Comparison of ENCODE assay signal across 18 cellular contexts in genomic region chr19:16091546-16092475, GRCh38. TPM values are rescaled to one million over a fixed set of nuclear protein-coding genes. Genes with fewer than 3 reads are reported as not detected.
A peak's percentile ranks its signal among the peaks of the same experiment; 100 is the strongest.
DNase-seq lines count a peak whose midpoint lies in the region; ATAC-seq and TF ChIP-seq lines count a peak whose summit lies in the region.
"Had no signal": no experiment of that assay in that cellular context is flagged by ENCODE, and none has a peak within 500 bp of the region (broad histone marks: within the 10 kb centered on the region; RNA-seq: fewer than 3 reads in every experiment).

No MANE protein-coding gene starts in this region.

- WGBS in hepatocyte (ENCODE audit: low lambda C conversion rate, missing lambda C conversion rate), result 93% methylated on average over 13 of the region's 13 CpGs

- ATAC-seq in thoracic aorta (ENCODE audit: insufficient number of reproducible peaks, low FRiP score, low read depth), result no peak
- ATAC-seq in GM18517 (IDR thresholded peaks at IDR 0.05; ENCODE audit: unreplicated experiment), result no peak
- ATAC-seq: left lobe of liver had no signal

- H3K9me2 ChIP-seq in hepatocyte (replicated peaks; ENCODE audit: insufficient read depth), result no peaks in the 10 kb centered on the region

- H3K36me3 ChIP-seq in hepatocyte (replicated peaks; ENCODE audit: insufficient read depth, low read depth) (peaks cover 8% of the 10 kb centered on the region), thoracic aorta (peaks cover 96% of the 10 kb centered on the region), HAP-1 (replicated peaks) (peaks cover 95% of the 10 kb centered on the region)

- no peak overlapping the region for H2AFZ ChIP-seq in hepatocyte
- H2AFZ ChIP-seq: parathyroid adenoma had no signal

- no peaks in the 10 kb centered on the region for H3K27me3 ChIP-seq in hepatocyte
- no peaks in the 10 kb centered on the region for H3K27me3 ChIP-seq in thoracic aorta (replicated peaks; ENCODE audit: insufficient read depth)
- H3K27me3 ChIP-seq in HAP-1 (ENCODE audit: low read depth), result no peaks in the 10 kb centered on the region

- intact Hi-C loops in activated CD4-positive, alpha-beta T cell treated with anti-CD3 and anti-CD28 coated beads, Interleukin-2, amount 10 ng/mL, durations not matched to agents 24 days and 14 days (cut with micrococcal nuclease), result no loop called here

- no peak overlapping the region for H3K4me2 ChIP-seq in hepatocyte

- no peak overlapping the region for H3K4me3 ChIP-seq in hepatocyte
- no peak overlapping the region for H3K4me3 ChIP-seq in thoracic aorta
- no peak overlapping the region for H3K4me3 ChIP-seq in HAP-1

- H3K9me3 ChIP-seq in hepatocyte (ENCODE audit: low read depth) (no peaks in the 10 kb centered on the region), thoracic aorta (no peaks in the 10 kb centered on the region), HAP-1 (no peaks in the 10 kb centered on the region)

- peaks cover 35% of the 10 kb centered on the region for H3K4me1 Mint-ChIP-seq in activated CD4-positive, alpha-beta T cell treated with anti-CD3 and anti-CD28 coated beads, Interleukin-2, amount 10 ng/mL, durations not matched to agents 24 days and 14 days

- H3K4me3 Mint-ChIP-seq in activated CD4-positive, alpha-beta T cell treated with anti-CD3 and anti-CD28 coated beads, Interleukin-2, amount 10 ng/mL, durations not matched to agents 24 days and 14 days, result no peak overlapping the region
- H3K4me3 Mint-ChIP-seq: endodermal cell had no signal

- in situ Hi-C loops in HAP-1 (cut with MboI; ENCODE audit: low sequenced_read_pairs), result no loop called here

- TF ChIP-seq CTCF in VCaP (conservative IDR thresholded peaks at IDR 0.05), result no peak
- no peak for TF ChIP-seq CTCF in hepatocyte (IDR thresholded peaks at IDR 0.05; ENCODE audit: poor library complexity)
- TF ChIP-seq CTCF in thoracic aorta (IDR thresholded peaks at IDR 0.05), result no peak

- no peaks in the 10 kb centered on the region for H3K9me3 Mint-ChIP-seq in activated CD4-positive, alpha-beta T cell treated with anti-CD3 and anti-CD28 coated beads, Interleukin-2, amount 10 ng/mL, durations not matched to agents 24 days and 14 days
- H3K9me3 Mint-ChIP-seq: endodermal cell had no signal

- peaks cover 38% of the 10 kb centered on the region for H3K79me2 ChIP-seq in hepatocyte
- H3K79me2 ChIP-seq: parathyroid adenoma had no signal

- DNase-seq in activated CD4-positive, alpha-beta T cell treated with anti-CD3 and anti-CD28 coated beads, Interleukin-2, amount 10 ng/mL, durations not matched to agents 24 days and 14 days, result no peak
- no peak for DNase-seq in activated CD4-positive, alpha-beta T cell treated with anti-CD3 and anti-CD28 coated beads, Interleukin-2, amount 50 U/mL, for 1 hour
- DNase-seq in hepatocyte (ENCODE audit: low spot score), result no peak
- no peak for DNase-seq in thoracic aorta (ENCODE audit: low spot score)
- DNase-seq in DMS153 treated with DMSO at 0.1 percent for 48 hours (lab: John Stamatoyannopoulos, UW; ENCODE audit: unreplicated experiment), result no peak
- DNase-seq in HAP-1 (ENCODE audit: low spot score in 2 of 2), result no peak
- DNase-seq: ACHN; activated CD4-positive, alpha-beta T cell treated with anti-CD3 and anti-CD28 coated beads for 48 hours; cerebellar nuclear complex; COR-L47; endodermal cell; foreskin fibroblast; NCI-H2227 treated with DMSO at 0.1 percent for 48 hours; small intestine had no signal

- H3K4me1 ChIP-seq in hepatocyte (ENCODE audit: insufficient read depth) (peaks cover 29% of the 10 kb centered on the region), thoracic aorta (ENCODE audit: control insufficient read depth in 1 of 2, low read depth in 2 of 2) (peaks cover 9 to 42% of the 10 kb centered on the region in 2 donors), HAP-1 (no peaks in the 10 kb centered on the region; the same call in 1 of the 2 replicates)
- H3K4me1 ChIP-seq: parathyroid adenoma had no signal

- H4K20me1 ChIP-seq in hepatocyte (ENCODE audit: insufficient read depth, poor library complexity, severe bottlenecking), result peaks cover 13% of the 10 kb centered on the region

- peaks cover 84% of the 10 kb centered on the region for H3K36me3 Mint-ChIP-seq in activated CD4-positive, alpha-beta T cell treated with anti-CD3 and anti-CD28 coated beads, Interleukin-2, amount 10 ng/mL, durations not matched to agents 24 days and 14 days (ENCODE audit: low read depth)

- H3K27ac Mint-ChIP-seq in activated CD4-positive, alpha-beta T cell treated with anti-CD3 and anti-CD28 coated beads, Interleukin-2, amount 10 ng/mL, durations not matched to agents 24 days and 14 days, result peak overlapping the region; percentile 41
- H3K27ac Mint-ChIP-seq: endodermal cell had no signal

- H3K27me3 Mint-ChIP-seq in activated CD4-positive, alpha-beta T cell treated with anti-CD3 and anti-CD28 coated beads, Interleukin-2, amount 10 ng/mL, durations not matched to agents 24 days and 14 days, result no peaks in the 10 kb centered on the region

- peak overlapping the region; percentile 99; the same call in 1 of the 2 replicates for H3K27ac ChIP-seq in VCaP
- peak overlapping the region; percentile 84 for H3K27ac ChIP-seq in hepatocyte
- peak overlapping the region; percentile 39 to 43 for H3K27ac ChIP-seq in thoracic aorta
- H3K27ac ChIP-seq: parathyroid adenoma had no signal

RNA-seq across cellular contexts. Expression of gene TPM4, which starts 15.5 kb away (rescaled TPM):
- total RNA-seq in activated CD4-positive, alpha-beta T cell treated with anti-CD3 and anti-CD28 coated beads, Interleukin-2, amount 10 ng/mL, durations not matched to agents 24 days and 14 days, result 283 and 291 TPM in 2 replicates
- total RNA-seq in hepatocyte (405 and 417 TPM in 2 replicates), thoracic aorta (1,000 to 10,000 TPM in 1 of 2 donors, 100 to 1,000 TPM in 1; 964 to 1,096 TPM)
- 337 and 344 TPM in 2 replicates for polyA plus RNA-seq in hepatocyte

RNA-seq across cellular contexts. Expression of gene RAB8A, which starts 19.9 kb away (rescaled TPM):
- 227 and 247 TPM in 2 replicates for total RNA-seq in activated CD4-positive, alpha-beta T cell treated with anti-CD3 and anti-CD28 coated beads, Interleukin-2, amount 10 ng/mL, durations not matched to agents 24 days and 14 days
- total RNA-seq in hepatocyte (60.2 and 77.0 TPM in 2 replicates), thoracic aorta (10 to 100 TPM; 40.5 to 41.5 TPM)
- 84.4 and 89.5 TPM in 2 replicates for polyA plus RNA-seq in hepatocyte

RNA-seq across cellular contexts. Expression of gene HSH2D, which starts 51.7 kb away (rescaled TPM):
- 22.7 and 23.1 TPM in 2 replicates for total RNA-seq in activated CD4-positive, alpha-beta T cell treated with anti-CD3 and anti-CD28 coated beads, Interleukin-2, amount 10 ng/mL, durations not matched to agents 24 days and 14 days
- 4.0 and 6.1 TPM in 2 replicates for total RNA-seq in hepatocyte
- polyA plus RNA-seq in hepatocyte, result 3.5 and 3.7 TPM in 2 replicates
- total RNA-seq in thoracic aorta, result 1 to 10 TPM in 1 of 2 donors, not detected in 1; 2.2 TPM

Comparison
In these comparisons a context has a peak if more than half of its experiments do, and no peak if none do; other contexts are left out.
1. H3K27ac ChIP-seq: peak in every context shown above with its lines; median percentile 99 in VCaP; 84 in hepatocyte; 41 in thoracic aorta.